4 cellular contexts compared by ENCODE assay signal in the genomic region with DNA sequence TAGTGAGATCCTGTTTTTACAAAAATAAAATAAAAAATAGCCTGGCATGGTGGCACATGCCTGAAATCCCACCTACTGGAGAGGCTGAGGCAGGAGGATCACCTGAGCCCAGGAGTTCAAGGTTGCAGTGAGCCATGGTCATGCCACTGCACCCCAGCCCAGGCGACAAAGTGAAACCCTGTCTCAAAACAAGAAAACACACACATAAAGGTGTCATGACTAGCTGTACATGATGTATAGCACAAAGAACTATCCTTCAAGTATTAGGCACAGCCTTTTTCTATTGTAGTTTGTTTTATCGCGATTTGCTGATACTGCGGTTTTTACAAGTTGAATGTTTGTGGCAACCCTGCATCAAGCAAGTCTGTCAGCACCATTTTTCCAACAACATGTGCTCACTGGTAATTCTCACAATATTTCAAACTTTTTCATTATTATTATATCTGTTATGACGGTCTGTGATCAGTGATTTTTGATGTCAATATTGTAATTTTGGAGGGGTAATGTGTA.
TF ChIP-seq lines count a peak whose summit lies in the region.

No MANE protein-coding gene starts in this region.

TF ChIP-seq in A549, 52 proteins besides CTCF, POLR2A, EP300 and RAD21:
- TF ChIP-seq MAFK (IDR thresholded peaks at IDR 0.05; ENCODE audit: partially characterized antibody), result peak; percentile 95
- TF ChIP-seq FOSL2 (IDR thresholded peaks at IDR 0.05), result no peak
- no peak for TF ChIP-seq FOSL2 (CRISPR knock-in tag; IDR thresholded peaks at IDR 0.05)
- TF ChIP-seq HOXB5 (CRISPR knock-in tag; IDR thresholded peaks at IDR 0.05), result no peak
TF ChIP-seq in A549: peak in this region for 1.

TF ChIP-seq in IMR-90, 13 proteins besides CTCF, POLR2A, EP300 and RAD21:
- no peak for TF ChIP-seq SMC3 (IDR thresholded peaks at IDR 0.05; ENCODE audit: low read depth, low read length)
- TF ChIP-seq FOS (IDR thresholded peaks at IDR 0.05; ENCODE audit: low read depth, low read length), result no peak
- no peak for TF ChIP-seq NFE2L2 (IDR thresholded peaks at IDR 0.05; ENCODE audit: low read depth, low read length)
- TF ChIP-seq, protein P1, sequence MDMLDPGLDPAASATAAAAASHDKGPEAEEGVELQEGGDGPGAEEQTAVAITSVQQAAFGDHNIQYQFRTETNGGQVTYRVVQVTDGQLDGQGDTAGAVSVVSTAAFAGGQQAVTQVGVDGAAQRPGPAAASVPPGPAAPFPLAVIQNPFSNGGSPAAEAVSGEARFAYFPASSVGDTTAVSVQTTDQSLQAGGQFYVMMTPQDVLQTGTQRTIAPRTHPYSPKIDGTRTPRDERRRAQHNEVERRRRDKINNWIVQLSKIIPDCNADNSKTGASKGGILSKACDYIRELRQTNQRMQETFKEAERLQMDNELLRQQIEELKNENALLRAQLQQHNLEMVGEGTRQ (IDR thresholded peaks at IDR 0.05; ENCODE audit: low read depth, low read length), result no peak
- TF ChIP-seq RCOR1 (IDR thresholded peaks at IDR 0.05; ENCODE audit: insufficient replicate concordance, low read length), result no peak
- TF ChIP-seq, protein P2, sequence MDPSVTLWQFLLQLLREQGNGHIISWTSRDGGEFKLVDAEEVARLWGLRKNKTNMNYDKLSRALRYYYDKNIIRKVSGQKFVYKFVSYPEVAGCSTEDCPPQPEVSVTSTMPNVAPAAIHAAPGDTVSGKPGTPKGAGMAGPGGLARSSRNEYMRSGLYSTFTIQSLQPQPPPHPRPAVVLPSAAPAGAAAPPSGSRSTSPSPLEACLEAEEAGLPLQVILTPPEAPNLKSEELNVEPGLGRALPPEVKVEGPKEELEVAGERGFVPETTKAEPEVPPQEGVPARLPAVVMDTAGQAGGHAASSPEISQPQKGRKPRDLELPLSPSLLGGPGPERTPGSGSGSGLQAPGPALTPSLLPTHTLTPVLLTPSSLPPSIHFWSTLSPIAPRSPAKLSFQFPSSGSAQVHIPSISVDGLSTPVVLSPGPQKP (IDR thresholded peaks at IDR 0.05; ENCODE audit: borderline replicate concordance, low read depth, low read length), result no peak
- no peak for TF ChIP-seq BHLHE40 (IDR thresholded peaks at IDR 0.05; ENCODE audit: low read depth, low read length)
- peak; percentile 94 for TF ChIP-seq MAFK (IDR thresholded peaks at IDR 0.05; ENCODE audit: low read depth, low read length)
TF ChIP-seq in IMR-90: peak in this region for 1.

TF ChIP-seq in K562, 482 proteins besides CTCF, POLR2A, EP300 and RAD21:
- TF ChIP-seq MAFF (IDR thresholded peaks at IDR 0.05; ENCODE audit: low read length) (peak; percentile 82), ZNF316 (IDR thresholded peaks at IDR 0.05) (peak; percentile 91), C11orf30 (IDR thresholded peaks at IDR 0.05; ENCODE audit: low read depth) (peak; percentile 78), MAFK (IDR thresholded peaks at IDR 0.05; ENCODE audit: low read length) (peak; percentile 85), ZNF121 (CRISPR knock-in tag; conservative IDR thresholded peaks at IDR 0.05) (no peak), MAFG (tag; conservative IDR thresholded peaks at IDR 0.05) (peak; percentile 82), SMAD2 (IDR thresholded peaks at IDR 0.05; ENCODE audit: low read depth, low read length) (no peak)
- TF ChIP-seq, protein P3, sequence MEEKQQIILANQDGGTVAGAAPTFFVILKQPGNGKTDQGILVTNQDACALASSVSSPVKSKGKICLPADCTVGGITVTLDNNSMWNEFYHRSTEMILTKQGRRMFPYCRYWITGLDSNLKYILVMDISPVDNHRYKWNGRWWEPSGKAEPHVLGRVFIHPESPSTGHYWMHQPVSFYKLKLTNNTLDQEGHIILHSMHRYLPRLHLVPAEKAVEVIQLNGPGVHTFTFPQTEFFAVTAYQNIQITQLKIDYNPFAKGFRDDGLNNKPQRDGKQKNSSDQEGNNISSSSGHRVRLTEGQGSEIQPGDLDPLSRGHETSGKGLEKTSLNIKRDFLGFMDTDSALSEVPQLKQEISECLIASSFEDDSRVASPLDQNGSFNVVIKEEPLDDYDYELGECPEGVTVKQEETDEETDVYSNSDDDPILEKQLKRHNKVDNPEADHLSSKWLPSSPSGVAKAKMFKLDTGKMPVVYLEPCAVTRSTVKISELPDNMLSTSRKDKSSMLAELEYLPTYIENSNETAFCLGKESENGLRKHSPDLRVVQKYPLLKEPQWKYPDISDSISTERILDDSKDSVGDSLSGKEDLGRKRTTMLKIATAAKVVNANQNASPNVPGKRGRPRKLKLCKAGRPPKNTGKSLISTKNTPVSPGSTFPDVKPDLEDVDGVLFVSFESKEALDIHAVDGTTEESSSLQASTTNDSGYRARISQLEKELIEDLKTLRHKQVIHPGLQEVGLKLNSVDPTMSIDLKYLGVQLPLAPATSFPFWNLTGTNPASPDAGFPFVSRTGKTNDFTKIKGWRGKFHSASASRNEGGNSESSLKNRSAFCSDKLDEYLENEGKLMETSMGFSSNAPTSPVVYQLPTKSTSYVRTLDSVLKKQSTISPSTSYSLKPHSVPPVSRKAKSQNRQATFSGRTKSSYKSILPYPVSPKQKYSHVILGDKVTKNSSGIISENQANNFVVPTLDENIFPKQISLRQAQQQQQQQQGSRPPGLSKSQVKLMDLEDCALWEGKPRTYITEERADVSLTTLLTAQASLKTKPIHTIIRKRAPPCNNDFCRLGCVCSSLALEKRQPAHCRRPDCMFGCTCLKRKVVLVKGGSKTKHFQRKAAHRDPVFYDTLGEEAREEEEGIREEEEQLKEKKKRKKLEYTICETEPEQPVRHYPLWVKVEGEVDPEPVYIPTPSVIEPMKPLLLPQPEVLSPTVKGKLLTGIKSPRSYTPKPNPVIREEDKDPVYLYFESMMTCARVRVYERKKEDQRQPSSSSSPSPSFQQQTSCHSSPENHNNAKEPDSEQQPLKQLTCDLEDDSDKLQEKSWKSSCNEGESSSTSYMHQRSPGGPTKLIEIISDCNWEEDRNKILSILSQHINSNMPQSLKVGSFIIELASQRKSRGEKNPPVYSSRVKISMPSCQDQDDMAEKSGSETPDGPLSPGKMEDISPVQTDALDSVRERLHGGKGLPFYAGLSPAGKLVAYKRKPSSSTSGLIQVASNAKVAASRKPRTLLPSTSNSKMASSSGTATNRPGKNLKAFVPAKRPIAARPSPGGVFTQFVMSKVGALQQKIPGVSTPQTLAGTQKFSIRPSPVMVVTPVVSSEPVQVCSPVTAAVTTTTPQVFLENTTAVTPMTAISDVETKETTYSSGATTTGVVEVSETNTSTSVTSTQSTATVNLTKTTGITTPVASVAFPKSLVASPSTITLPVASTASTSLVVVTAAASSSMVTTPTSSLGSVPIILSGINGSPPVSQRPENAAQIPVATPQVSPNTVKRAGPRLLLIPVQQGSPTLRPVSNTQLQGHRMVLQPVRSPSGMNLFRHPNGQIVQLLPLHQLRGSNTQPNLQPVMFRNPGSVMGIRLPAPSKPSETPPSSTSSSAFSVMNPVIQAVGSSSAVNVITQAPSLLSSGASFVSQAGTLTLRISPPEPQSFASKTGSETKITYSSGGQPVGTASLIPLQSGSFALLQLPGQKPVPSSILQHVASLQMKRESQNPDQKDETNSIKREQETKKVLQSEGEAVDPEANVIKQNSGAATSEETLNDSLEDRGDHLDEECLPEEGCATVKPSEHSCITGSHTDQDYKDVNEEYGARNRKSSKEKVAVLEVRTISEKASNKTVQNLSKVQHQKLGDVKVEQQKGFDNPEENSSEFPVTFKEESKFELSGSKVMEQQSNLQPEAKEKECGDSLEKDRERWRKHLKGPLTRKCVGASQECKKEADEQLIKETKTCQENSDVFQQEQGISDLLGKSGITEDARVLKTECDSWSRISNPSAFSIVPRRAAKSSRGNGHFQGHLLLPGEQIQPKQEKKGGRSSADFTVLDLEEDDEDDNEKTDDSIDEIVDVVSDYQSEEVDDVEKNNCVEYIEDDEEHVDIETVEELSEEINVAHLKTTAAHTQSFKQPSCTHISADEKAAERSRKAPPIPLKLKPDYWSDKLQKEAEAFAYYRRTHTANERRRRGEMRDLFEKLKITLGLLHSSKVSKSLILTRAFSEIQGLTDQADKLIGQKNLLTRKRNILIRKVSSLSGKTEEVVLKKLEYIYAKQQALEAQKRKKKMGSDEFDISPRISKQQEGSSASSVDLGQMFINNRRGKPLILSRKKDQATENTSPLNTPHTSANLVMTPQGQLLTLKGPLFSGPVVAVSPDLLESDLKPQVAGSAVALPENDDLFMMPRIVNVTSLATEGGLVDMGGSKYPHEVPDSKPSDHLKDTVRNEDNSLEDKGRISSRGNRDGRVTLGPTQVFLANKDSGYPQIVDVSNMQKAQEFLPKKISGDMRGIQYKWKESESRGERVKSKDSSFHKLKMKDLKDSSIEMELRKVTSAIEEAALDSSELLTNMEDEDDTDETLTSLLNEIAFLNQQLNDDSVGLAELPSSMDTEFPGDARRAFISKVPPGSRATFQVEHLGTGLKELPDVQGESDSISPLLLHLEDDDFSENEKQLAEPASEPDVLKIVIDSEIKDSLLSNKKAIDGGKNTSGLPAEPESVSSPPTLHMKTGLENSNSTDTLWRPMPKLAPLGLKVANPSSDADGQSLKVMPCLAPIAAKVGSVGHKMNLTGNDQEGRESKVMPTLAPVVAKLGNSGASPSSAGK (IDR thresholded peaks at IDR 0.05), result no peak

TF ChIP-seq in SK-N-SH treated with all-trans-retinoic acid at 6 μM for 48 hours, 23 proteins besides CTCF, POLR2A, EP300 and RAD21:
- TF ChIP-seq ISL1 (CRISPR knock-in tag; IDR thresholded peaks at IDR 0.05), result no peak
- no peak for TF ChIP-seq ESRRG (CRISPR knock-in tag; IDR thresholded peaks at IDR 0.05)
- TF ChIP-seq ZNF8 (CRISPR knock-in tag; IDR thresholded peaks at IDR 0.05), result no peak
- TF ChIP-seq ZC3H10 (CRISPR knock-in tag; IDR thresholded peaks at IDR 0.05), result no peak
- TF ChIP-seq TCF4 (CRISPR knock-in tag; IDR thresholded peaks at IDR 0.05; ENCODE audit: borderline replicate concordance), result no peak
- no peak for TF ChIP-seq GLIS3 (CRISPR knock-in tag; IDR thresholded peaks at IDR 0.05)
- no peak for TF ChIP-seq PPARA (CRISPR knock-in tag; IDR thresholded peaks at IDR 0.05; ENCODE audit: borderline replicate concordance)
